ENCODE assay signal across 8 cellular contexts in genomic region chr11:10657308-10658271, GRCh38. TPM values are rescaled to one million over a fixed set of nuclear protein-coding genes. Genes with fewer than 3 reads are reported as not detected.
DNase-seq lines count a peak whose midpoint lies in the region; ATAC-seq and TF ChIP-seq lines count a peak whose summit lies in the region.

No MANE protein-coding gene starts in this region.

- no peaks in the 10 kb centered on the region for H3K9me2 ChIP-seq in SK-N-SH

- TF ChIP-seq POLR2A in GM18505 (IDR thresholded peaks at IDR 0.05; ENCODE audit: borderline replicate concordance, extremely low read depth, insufficient read depth, insufficient read length), result no peak

- intact Hi-C loops in left ventricle myocardium superior (cut with micrococcal nuclease), result no loop called here

- TF ChIP-seq RAD21 in SK-N-SH (IDR thresholded peaks at IDR 0.05; ENCODE audit: low read length), result no peak

- peak overlapping the region; percentile 61 for H3K4me2 ChIP-seq in SK-N-SH

- WGBS in SK-N-SH (ENCODE audit: low lambda C conversion rate), result 70% methylated on average over 15 of the region's 20 CpGs

- peak overlapping the region; percentile 14; the same call in 1 of the 2 replicates for H3K9ac ChIP-seq in SK-N-SH

- POLR2A ChIA-PET in HEK293 (lab: Yijun Ruan, JAX), result no interaction called here
- POLR2A ChIA-PET in SK-N-SH (lab: Yijun Ruan, JAX), result no interaction called here

- TF ChIP-seq CTCF in HEK293 (tag by site-specific recombination; IDR thresholded peaks at IDR 0.05) (no peak), SK-N-SH (IDR thresholded peaks at IDR 0.05) (no peak)

- no peaks in the 10 kb centered on the region for H4K20me1 ChIP-seq in SK-N-SH (ENCODE audit: insufficient read depth)

- no peak for TF ChIP-seq EP300 in SK-N-SH (IDR thresholded peaks at IDR 0.05; ENCODE audit: borderline replicate concordance in 1 of 2, low read depth in 1 of 2, low read length in 1 of 2)

- H2AFZ ChIP-seq in SK-N-SH (ENCODE audit: low read depth), result peak overlapping the region; percentile 7; the same call in 1 of the 2 replicates

- ATAC-seq in GM18505 (IDR thresholded peaks at IDR 0.05; ENCODE audit: unreplicated experiment) (peak; percentile 54), left ventricle myocardium superior (peak; percentile 25)

- H3K9me3 ChIP-seq in HEK293 (ENCODE audit: control insufficient read depth, insufficient read depth, low read depth, low read length) (no peaks in the 10 kb centered on the region), SK-N-SH (no peaks in the 10 kb centered on the region), SJCRH30 (replicated peaks) (no peaks in the 10 kb centered on the region)

- peaks cover 12% of the 10 kb centered on the region for H3F3A ChIP-seq in SK-N-SH (replicated peaks; ENCODE audit: insufficient read depth)

- H3K4me3 ChIP-seq in HEK293 (ENCODE audit: low read depth, low read length) (no peak overlapping the region), SK-N-SH (ENCODE audit: low read depth in 2 of 2, low read length in 1 of 2) (no peak overlapping the region), SJCRH30 (no peak overlapping the region)

- CTCF ChIA-PET in HEK293 (lab: Yijun Ruan, JAX), result interaction anchor here (1.0 to 2.5 kb wide), 2 partner anchors 15 to 251 kb away, joined by 3 to 7 read pairs; no protein-coding TSS in a partner anchor
- CTCF ChIA-PET in SK-N-SH (lab: Yijun Ruan, JAX), result interaction anchor here (1.0 to 1.5 kb wide), 4 partner anchors 78 to 251 kb away, joined by 3 to 5 read pairs (median 4); no protein-coding TSS in a partner anchor

- H3K27ac ChIP-seq in HEK293 (ENCODE audit: extremely low read depth, low read depth, low read length) (no peak overlapping the region), SK-N-SH (ENCODE audit: low read depth in 2 of 2, low read length in 1 of 2) (peak overlapping the region in 1 of 2 experiments; percentile 29; a peak in 2 of 4 replicates), temporal lobe (ENCODE audit: low read depth, low read length) (peak overlapping the region; percentile 12), SJCRH30 (no peak overlapping the region)

- H3K79me2 ChIP-seq in SK-N-SH (ENCODE audit: insufficient read depth), result no peaks in the 10 kb centered on the region

- DNase-seq in SK-N-SH, result no peak
- DNase-seq in left ventricle myocardium superior, result no peak
- DNase-seq in SJCRH30, result no peak
- no peak for DNase-seq in HUDEP-2 (lab: John Stamatoyannopoulos, UW; ENCODE audit: unreplicated experiment in 76 of 76)
- no peak for DNase-seq in stimulated activated CD8-positive, alpha-beta memory T cell treated with anti-CD3 and anti-CD28 coated beads, Interleukin-4, amount 100 ng/mL, for 48 hours

- H3K4me1 ChIP-seq in HEK293 (ENCODE audit: control insufficient read depth, insufficient read depth, low read length) (no peaks in the 10 kb centered on the region), SK-N-SH (ENCODE audit: control insufficient read depth in 1 of 2, insufficient read depth in 2 of 2, low read depth in 1 of 2, low read length in 1 of 2) (peaks cover 2 to 26% of the 10 kb centered on the region in 2 experiments; a peak in 3 of 4 replicates), SJCRH30 (no peaks in the 10 kb centered on the region)

- H3K36me3 ChIP-seq in HEK293 (ENCODE audit: control insufficient read depth in 2 of 2, insufficient read depth in 1 of 2, low read length in 2 of 2), result no peaks in the 10 kb centered on the region
- H3K36me3 ChIP-seq in SK-N-SH (replicated peaks in 1 of 2; ENCODE audit: control insufficient read depth in 1 of 2, insufficient read depth in 2 of 2, low read length in 1 of 2), result no peaks in the 10 kb centered on the region
- H3K36me3 ChIP-seq in SJCRH30, result no peaks in the 10 kb centered on the region

- H3K27me3 ChIP-seq in SK-N-SH (ENCODE audit: insufficient read depth), result no peaks in the 10 kb centered on the region
- H3K27me3 ChIP-seq in SJCRH30, result no peaks in the 10 kb centered on the region

TF ChIP-seq in HEK293, 187 proteins besides CTCF, POLR2A, EP300 and RAD21:
- TF ChIP-seq ZIC2 (tag by site-specific recombination; IDR thresholded peaks at IDR 0.05), result 0 out of 2 replicates have a peak, but pooled peaks have one; percentile 11
- TF ChIP-seq ZNF423 (tag by site-specific recombination; IDR thresholded peaks at IDR 0.05), result no peak
- no peak for TF ChIP-seq ZNF514 (tag by site-specific recombination; IDR thresholded peaks at IDR 0.05)
- no peak for TF ChIP-seq ZNF621 (tag by site-specific recombination; IDR thresholded peaks at IDR 0.05)
- no peak for TF ChIP-seq KLF1 (tag by site-specific recombination; IDR thresholded peaks at IDR 0.05)
- no peak for TF ChIP-seq ZNF146 (tag by site-specific recombination; IDR thresholded peaks at IDR 0.05)

TF ChIP-seq in SK-N-SH, 30 proteins besides CTCF, POLR2A, EP300 and RAD21:
- peak; percentile 73 for TF ChIP-seq RXRA (IDR thresholded peaks at IDR 0.05; ENCODE audit: borderline replicate concordance, low read depth)
- TF ChIP-seq FOSL2 (IDR thresholded peaks at IDR 0.05; ENCODE audit: borderline replicate concordance, low read depth), result peak; percentile 49; the same call in 1 of the 2 replicates
- no peak for TF ChIP-seq TEAD4 (IDR thresholded peaks at IDR 0.05; ENCODE audit: borderline replicate concordance, insufficient read depth)
- peak; percentile 29; the same call in 1 of the 2 replicates for TF ChIP-seq JUND (IDR thresholded peaks at IDR 0.05)
- TF ChIP-seq YY1 (IDR thresholded peaks at IDR 0.05; ENCODE audit: low read depth), result 0 out of 2 replicates have a peak, but pooled peaks have one; percentile 17
- TF ChIP-seq RFX5 (IDR thresholded peaks at IDR 0.05; ENCODE audit: low read length), result no peak
- TF ChIP-seq SMC3 (IDR thresholded peaks at IDR 0.05; ENCODE audit: low read depth, low read length), result no peak
- TF ChIP-seq TCF12 (IDR thresholded peaks at IDR 0.05), result no peak
- TF ChIP-seq RCOR1 (IDR thresholded peaks at IDR 0.05; ENCODE audit: low read length), result no peak
- TF ChIP-seq NRF1 (IDR thresholded peaks at IDR 0.05; ENCODE audit: low read depth, low read length), result no peak
- TF ChIP-seq IRF3 (IDR thresholded peaks at IDR 0.05; ENCODE audit: low read depth, low read length), result no peak

RNA-seq across cellular contexts. Expression of gene IRAG1, which starts 36.0 kb away (rescaled TPM):
- 0.05 and 0.10 TPM in 2 replicates for polyA plus RNA-seq in SK-N-SH (2012; rRNA removed)
- polyA plus RNA-seq in SK-N-SH (2012; cell fraction: cytosol; rRNA removed), result 0.07 and 0.08 TPM in 2 replicates
- 0.27 and 0.29 TPM in 2 replicates for polyA plus RNA-seq in SK-N-SH (2012; cell fraction: nucleus; rRNA removed)
- 5.2 TPM for total RNA-seq in left ventricle myocardium superior
- 0.98 TPM for total RNA-seq in temporal lobe
- total RNA-seq in SJCRH30 (2014; rRNA removed; shearing (Covaris generic)), result not detected in 2 replicates
